ENCODE assay signal across 20 cellular contexts in genomic region chr17:40297511-40297910, GRCh38.
"Had no signal": no experiment of that assay in that cellular context is flagged by ENCODE, and none has a peak within 500 bp of the region (broad histone marks: within the 10 kb centered on the region; RNA-seq: fewer than 3 reads in every experiment).

No MANE protein-coding gene starts in this region.

- ATAC-seq: body of pancreas, esophagus mucosa, natural killer cell had no signal

- H3K9me3 ChIP-seq: adrenal gland, body of pancreas, right lobe of liver, testis, uterus had no signal

- H3K4me1 ChIP-seq: uterus had no signal

- H3K4me3 ChIP-seq: adrenal gland, body of pancreas, cardiac muscle cell, right lobe of liver, testis, uterus had no signal

- H3K27me3 ChIP-seq: adrenal gland, body of pancreas, cardiac muscle cell, right lobe of liver, testis, uterus had no signal

- DNase-seq: activated CD4-positive, alpha-beta T cell treated with anti-CD3 and anti-CD28 coated beads for 4 hours; activated CD4-positive, alpha-beta T cell treated with anti-CD3 and anti-CD28 coated beads, Interleukin-2, amount 50 U/mL, for 4 hours; activated CD8-positive, alpha-beta memory T cell treated with anti-CD3 and anti-CD28 coated beads, Interleukin-2, amount 50 U/mL, for 4 hours; activated T-cell treated with anti-CD3 and anti-CD28 coated beads, Interleukin-2, amount 50 U/mL, for 1 hour; adrenal gland; aorta; body of pancreas; endodermal cell; head of caudate nucleus; hippocampal formation; left cardiac atrium; natural killer cell; right lobe of liver; stimulated activated CD4-positive, alpha-beta T cell treated with anti-CD3 and anti-CD28 coated beads, Interleukin-2, amount 100 ng/mL, for 48 hours; stimulated activated naive CD4-positive, alpha-beta T cell treated with Interleukin-2 at 50 U/mL for 16 hours; testis; trophoblast cell; uterus had no signal

- H3K27ac ChIP-seq: body of pancreas, cardiac muscle cell, right lobe of liver had no signal

- H3K36me3 ChIP-seq: adrenal gland, uterus had no signal
